In the genomic region with DNA sequence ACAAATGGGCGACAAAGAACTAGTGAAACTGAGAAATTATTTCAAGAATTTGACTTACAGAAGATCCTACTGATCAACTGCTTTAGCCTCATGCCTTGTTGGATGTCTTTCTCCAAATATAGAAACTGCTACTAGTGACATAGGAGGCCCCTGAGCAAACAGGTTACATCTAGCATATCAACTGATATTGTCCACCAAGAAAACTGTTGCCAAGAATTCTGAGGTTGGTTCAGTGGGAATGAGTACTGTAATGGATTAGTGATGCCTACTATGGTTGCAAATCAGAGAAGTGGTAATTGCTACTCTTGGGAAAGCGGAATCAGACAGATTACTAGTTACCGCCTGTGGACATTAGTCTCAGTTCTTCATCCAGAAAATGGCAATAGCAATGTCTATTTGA, we compare ENCODE assay signal across 19 cellular contexts. TPM values are rescaled to one million over a fixed set of nuclear protein-coding genes. Genes with fewer than 3 reads are reported as not detected.
DNase-seq lines count a peak whose midpoint lies in the region; ATAC-seq lines count a peak whose summit lies in the region.
"Had no signal": no experiment of that assay in that cellular context is flagged by ENCODE, and none has a peak within 500 bp of the region (broad histone marks: within the 10 kb centered on the region; RNA-seq: fewer than 3 reads in every experiment).

No MANE protein-coding gene starts in this region.

- CTCF ChIA-PET in activated CD4-positive, alpha-beta T cell treated with anti-CD3 and anti-CD28 coated beads, Interleukin-2, amount 10 ng/mL, durations not matched to agents 7 days and 5 days (lab: Charles Lee), result no interaction called here

- H3K27me3 Mint-ChIP-seq in activated CD4-positive, alpha-beta T cell treated with anti-CD3 and anti-CD28 coated beads, Interleukin-2, amount 10 ng/mL, durations not matched to agents 7 days and 5 days, result no peaks in the 10 kb centered on the region
- H3K27me3 Mint-ChIP-seq in stimulated activated naive B cell treated with anti-CD40 and anti-IgM and Interleukin-4, amounts not matched to agents 10 μg/mL and 1 μg/mL and 100 μg/mL, for 72 hours, result no peaks in the 10 kb centered on the region
- H3K27me3 Mint-ChIP-seq: CD4-positive, alpha-beta memory T cell had no signal

- H3K9me3 ChIP-seq in right cardiac atrium (ENCODE audit: control insufficient read depth, low read length), result no peaks in the 10 kb centered on the region
- H3K9me3 ChIP-seq: A549 had no signal

- intact Hi-C loops in left ventricle myocardium superior (cut with micrococcal nuclease), result no loop called here
- intact Hi-C loops in right cardiac atrium (cut with DNase I), result no loop called here

- peaks cover 44% of the 10 kb centered on the region for H3K36me3 Mint-ChIP-seq in activated CD4-positive, alpha-beta T cell treated with anti-CD3 and anti-CD28 coated beads, Interleukin-2, amount 10 ng/mL, durations not matched to agents 7 days and 5 days (ENCODE audit: low read depth)
- peaks cover 28 to 37% of the 10 kb centered on the region in 2 donors for H3K36me3 Mint-ChIP-seq in stimulated activated naive B cell treated with anti-CD40 and anti-IgM and Interleukin-4, amounts not matched to agents 10 μg/mL and 1 μg/mL and 100 μg/mL, for 72 hours

- no peak overlapping the region for H3K27ac ChIP-seq in right cardiac atrium (ENCODE audit: low read length)
- H3K27ac ChIP-seq: 22Rv1, A549, BLaER1 had no signal

- 81% methylated on average over 3 of the region's 3 CpGs for WGBS in right cardiac atrium

- POLR2A ChIA-PET in activated CD4-positive, alpha-beta T cell treated with anti-CD3 and anti-CD28 coated beads, Interleukin-2, amount 10 ng/mL, durations not matched to agents 7 days and 5 days (lab: Charles Lee), result no interaction called here

- H3K4me1 Mint-ChIP-seq in activated CD4-positive, alpha-beta T cell treated with anti-CD3 and anti-CD28 coated beads, Interleukin-2, amount 10 ng/mL, durations not matched to agents 7 days and 5 days, result peaks cover 43% of the 10 kb centered on the region
- H3K4me1 Mint-ChIP-seq in stimulated activated naive B cell treated with anti-CD40 and anti-IgM and Interleukin-4, amounts not matched to agents 10 μg/mL and 1 μg/mL and 100 μg/mL, for 72 hours, result peaks cover 16 to 45% of the 10 kb centered on the region in 2 donors

- peak overlapping the region; percentile 46 for H3K27ac Mint-ChIP-seq in activated CD4-positive, alpha-beta T cell treated with anti-CD3 and anti-CD28 coated beads, Interleukin-2, amount 10 ng/mL, durations not matched to agents 7 days and 5 days
- H3K27ac Mint-ChIP-seq in stimulated activated naive B cell treated with anti-CD40 and anti-IgM and Interleukin-4, amounts not matched to agents 10 μg/mL and 1 μg/mL and 100 μg/mL, for 72 hours, result peak overlapping the region; percentile 62
- H3K27ac Mint-ChIP-seq: CD4-positive, alpha-beta memory T cell; GM23338; HFFc6 had no signal

- H3K4me3 Mint-ChIP-seq in activated CD4-positive, alpha-beta T cell treated with anti-CD3 and anti-CD28 coated beads, Interleukin-2, amount 10 ng/mL, durations not matched to agents 7 days and 5 days, result no peak overlapping the region
- no peak overlapping the region for H3K4me3 Mint-ChIP-seq in stimulated activated naive B cell treated with anti-CD40 and anti-IgM and Interleukin-4, amounts not matched to agents 10 μg/mL and 1 μg/mL and 100 μg/mL, for 72 hours
- H3K4me3 Mint-ChIP-seq: CD14-positive monocyte; CD4-positive, alpha-beta memory T cell; GM23338; HFFc6 had no signal

- no peak overlapping the region for H3K4me3 ChIP-seq in right cardiac atrium (ENCODE audit: low read length)
- H3K4me3 ChIP-seq: A549, BLaER1, GM23338 had no signal

- DNase-seq in activated CD4-positive, alpha-beta T cell treated with anti-CD3 and anti-CD28 coated beads, Interleukin-2, amount 10 ng/mL, durations not matched to agents 7 days and 5 days, result no peak
- DNase-seq in activated CD4-positive, alpha-beta T cell treated with anti-CD3 and anti-CD28 coated beads for 48 hours, result no peak
- DNase-seq in left ventricle myocardium superior (no peak), right cardiac atrium (no peak), DMS79 (lab: John Stamatoyannopoulos, UW) (no peak)
- DNase-seq in stimulated activated naive B cell treated with anti-CD40 and anti-IgM and Interleukin-4, amounts not matched to agents 10 μg/mL and 1 μg/mL and 100 μg/mL, for 72 hours, result no peak
- DNase-seq: CD4-positive, alpha-beta memory T cell; DMS153; DMS79 treated with DMSO at 0.1 percent for 48 hours; GF-D8; HCEC 1CT; HFFc6; IMR-90 had no signal

- no peaks in the 10 kb centered on the region for H3K9me3 Mint-ChIP-seq in activated CD4-positive, alpha-beta T cell treated with anti-CD3 and anti-CD28 coated beads, Interleukin-2, amount 10 ng/mL, durations not matched to agents 7 days and 5 days
- H3K9me3 Mint-ChIP-seq in stimulated activated naive B cell treated with anti-CD40 and anti-IgM and Interleukin-4, amounts not matched to agents 10 μg/mL and 1 μg/mL and 100 μg/mL, for 72 hours, result peaks cover 1 to 4% of the 10 kb centered on the region in 2 donors
- H3K9me3 Mint-ChIP-seq: CD4-positive, alpha-beta memory T cell; GM23338; HFFc6 had no signal

- peaks cover 10% of the 10 kb centered on the region for H3K4me1 ChIP-seq in right cardiac atrium (ENCODE audit: control insufficient read depth, insufficient read depth, low read length)

- no peaks in the 10 kb centered on the region for H3K27me3 ChIP-seq in right cardiac atrium (ENCODE audit: control insufficient read depth, insufficient read depth)
- H3K27me3 ChIP-seq: BLaER1 had no signal

- ATAC-seq in left ventricle myocardium superior, result peak; percentile 48
- ATAC-seq in right cardiac atrium, result no peak
- no peak for ATAC-seq in stimulated activated naive B cell treated with anti-CD40 and anti-IgM and Interleukin-4, amounts not matched to agents 10 μg/mL and 1 μg/mL and 100 μg/mL, for 72 hours (replicated peaks)
- ATAC-seq in HG03175 (IDR thresholded peaks at IDR 0.05; ENCODE audit: unreplicated experiment), result no peak
- ATAC-seq: A549, GM23338 had no signal

RNA-seq across cellular contexts. Expression of gene CDC27, which starts 10.0 kb away (rescaled TPM):
- total RNA-seq in activated CD4-positive, alpha-beta T cell treated with anti-CD3 and anti-CD28 coated beads, Interleukin-2, amount 10 ng/mL, durations not matched to agents 7 days and 5 days, result 100 to 1,000 TPM; 128 to 159 TPM
- total RNA-seq in left ventricle myocardium superior (81.8 TPM), right cardiac atrium (10 to 100 TPM; 74.2 to 87.0 (median 82.3) TPM)
- 15.2 TPM for polyA plus RNA-seq in right cardiac atrium

RNA-seq across cellular contexts. Expression of gene MYL4, which starts 30.0 kb away (rescaled TPM):
- total RNA-seq in activated CD4-positive, alpha-beta T cell treated with anti-CD3 and anti-CD28 coated beads, Interleukin-2, amount 10 ng/mL, durations not matched to agents 7 days and 5 days, result not detected
- total RNA-seq in left ventricle myocardium superior (133 TPM), right cardiac atrium (1,000 to 10,000 TPM; 3,878 to 6,276 (median 5,738) TPM)
- 10,368 TPM for polyA plus RNA-seq in right cardiac atrium
- total RNA-seq: CD4-positive, alpha-beta memory T cell; GM23338; HFFc6; IMR-90 had no signal
- polyA plus RNA-seq: A549; CD14-positive monocyte; CD4-positive, alpha-beta memory T cell; IMR-90 had no signal

Comparison
In these comparisons a context has a peak if more than half of its experiments do, and no peak if none do; other contexts are left out.
1. RNA of gene MYL4, which starts 30.0 kb away (total RNA-seq): 3,878 to 6,276 TPM in right cardiac atrium and 133 TPM in left ventricle myocardium superior (single experiment); not detected in activated CD4-positive, alpha-beta T cell treated with anti-CD3 and anti-CD28 coated beads, Interleukin-2, amount 10 ng/mL, durations not matched to agents 7 days and 5 days; every median in the first group is over 100 times any median in the second.